ENCODE assay signal across 21 cellular contexts in genomic region chr6:92840246-92840930, GRCh38.
DNase-seq lines count a peak whose midpoint lies in the region.
"Had no signal": no experiment of that assay in that cellular context is flagged by ENCODE, and none has a peak within 500 bp of the region (broad histone marks: within the 10 kb centered on the region; RNA-seq: fewer than 3 reads in every experiment).

No MANE protein-coding gene starts in this region.

- no peak overlapping the region for H3K4me3 ChIP-seq in mesenchymal stem cell (ENCODE audit: insufficient read depth in 1 of 2, low read depth in 1 of 2, low read length in 2 of 2)
- H3K4me3 ChIP-seq: BLaER1 treated with 17β-estradiol and CSF1 and Interleukin-3, amounts not matched to agents 10 nM and 100 nM; GM12878; GM23248 had no signal

- H3K4me1 ChIP-seq in mesenchymal stem cell (ENCODE audit: control insufficient read depth, insufficient read depth, low read depth, low read length) = no peaks in the 10 kb centered on the region
- H3K4me1 ChIP-seq: BE2C; BLaER1 treated with 17β-estradiol and CSF1 and Interleukin-3, amounts not matched to agents 10 nM and 100 nM had no signal

- no peak overlapping the region for H2AK5ac ChIP-seq in mesenchymal stem cell (ENCODE audit: low read length, severe bottlenecking)

- H3K9me3 ChIP-seq in mesenchymal stem cell (ENCODE audit: control insufficient read depth, low read length) = no peaks in the 10 kb centered on the region
- H3K9me3 ChIP-seq: BE2C; BLaER1 treated with 17β-estradiol and CSF1 and Interleukin-3, amounts not matched to agents 10 nM and 100 nM had no signal

- H2AFZ ChIP-seq in mesenchymal stem cell (ENCODE audit: low read depth, low read length) = no peak overlapping the region
- H2AFZ ChIP-seq: GM23248 had no signal

- no peak overlapping the region for H2BK15ac ChIP-seq in mesenchymal stem cell (ENCODE audit: low read depth, poor library complexity, severe bottlenecking)

- no peak overlapping the region for H3K27ac ChIP-seq in mesenchymal stem cell (ENCODE audit: low read length, poor library complexity, severe bottlenecking)
- H3K27ac ChIP-seq: 22Rv1; BLaER1 treated with 17β-estradiol and CSF1 and Interleukin-3, amounts not matched to agents 10 nM and 100 nM; GM23248 had no signal

- no peak overlapping the region for H2BK5ac ChIP-seq in mesenchymal stem cell (ENCODE audit: low read depth, low read length, poor library complexity, severe bottlenecking)

- no peaks in the 10 kb centered on the region for H3K27me3 ChIP-seq in mesenchymal stem cell (ENCODE audit: control insufficient read depth in 1 of 2, insufficient read depth in 1 of 2, low read length in 2 of 2)
- H3K27me3 ChIP-seq: BLaER1 treated with 17β-estradiol and CSF1 and Interleukin-3, amounts not matched to agents 10 nM and 100 nM had no signal

- H3K4me2 ChIP-seq in mesenchymal stem cell (ENCODE audit: low read length, poor library complexity, severe bottlenecking) = no peak overlapping the region
- H3K4me2 ChIP-seq: BLaER1 treated with 17β-estradiol and CSF1 and Interleukin-3, amounts not matched to agents 10 nM and 100 nM had no signal

- 20% methylated on average over 1 of the region's 4 CpGs for WGBS in mesenchymal stem cell

- DNase-seq in DMS53 (lab: John Stamatoyannopoulos, UW) = peak; percentile 29
- no peak for DNase-seq in DMS53 treated with DMSO at 0.1 percent for 48 hours (lab: John Stamatoyannopoulos, UW; ENCODE audit: unreplicated experiment)
- peak; percentile 20 for DNase-seq in amniotic epithelial cell (ENCODE audit: low read depth)
- peak; percentile 55 for DNase-seq in mesenchymal stem cell
- no peak for DNase-seq in MV-4-11 (lab: John Stamatoyannopoulos, UW)
- DNase-seq in T1000 (lab: John Stamatoyannopoulos, UW) = no peak
- DNase-seq: ACHN; AML-193; BE2C; Calu3; CD4-positive, alpha-beta T cell; CD8-positive, alpha-beta memory T cell; COR-L47; DMS79; EL; GDM1; GM23248; H9 had no signal

- no peak overlapping the region for H3K4ac ChIP-seq in mesenchymal stem cell (ENCODE audit: low read depth in 1 of 2, low read length in 2 of 2)

- no peak overlapping the region for H3K14ac ChIP-seq in mesenchymal stem cell (ENCODE audit: low read length in 2 of 2)

- H3K9ac ChIP-seq in mesenchymal stem cell (ENCODE audit: low read length) = no peak overlapping the region
- H3K9ac ChIP-seq: BLaER1 treated with 17β-estradiol and CSF1 and Interleukin-3, amounts not matched to agents 10 nM and 100 nM; GM23248 had no signal

- H3K23ac ChIP-seq in mesenchymal stem cell (ENCODE audit: low read length in 2 of 2) = no peak overlapping the region

- no peak overlapping the region for H3K18ac ChIP-seq in mesenchymal stem cell (ENCODE audit: low read depth in 1 of 2, low read length in 2 of 2)

- H3K36me3 ChIP-seq in mesenchymal stem cell (ENCODE audit: control insufficient read depth in 1 of 2, insufficient read depth in 2 of 2, low read depth in 1 of 2, low read length in 2 of 2) = no peaks in the 10 kb centered on the region
- H3K36me3 ChIP-seq: BE2C; BLaER1 treated with 17β-estradiol and CSF1 and Interleukin-3, amounts not matched to agents 10 nM and 100 nM had no signal

- H4K91ac ChIP-seq in mesenchymal stem cell (ENCODE audit: low read length) = no peak overlapping the region

- H2BK12ac ChIP-seq in mesenchymal stem cell (ENCODE audit: low read length in 2 of 2) = no peak overlapping the region

- H2BK120ac ChIP-seq in mesenchymal stem cell (ENCODE audit: low read depth, low read length) = no peak overlapping the region

- H4K8ac ChIP-seq in mesenchymal stem cell (ENCODE audit: low read length) = no peak overlapping the region

- no peaks in the 10 kb centered on the region for H3K79me1 ChIP-seq in mesenchymal stem cell (replicated peaks; ENCODE audit: low read length, poor library complexity, severe bottlenecking)

Comparison
In these comparisons a context has a peak if more than half of its experiments do, and no peak if none do; other contexts are left out.
1. DNase-seq: peak in DMS53 (single experiment), amniotic epithelial cell (single experiment) and mesenchymal stem cell (single experiment); none in DMS53 treated with DMSO at 0.1 percent for 48 hours (single experiment), MV-4-11 (single experiment) and T1000 (single experiment).